In genomic region chr7:103344453-103345149, GRCh38 we compare ENCODE assay signal across 1 cellular context.
TF ChIP-seq lines count a peak whose summit lies in the region.

Gene DNAJC2, minus strand, starts transcription at chr7:103344767. Its CDS starts 145 bp downstream, at chr7:103344622.

TF ChIP-seq in K562, 482 proteins besides CTCF, POLR2A, EP300 and RAD21 (continued from another document and continues in another):
- 0 out of 2 replicates have a peak, but pooled peaks have one; percentile 61 for TF ChIP-seq THAP7 (CRISPR knock-in tag; IDR thresholded peaks at IDR 0.05)
- TF ChIP-seq RFX5 (IDR thresholded peaks at IDR 0.05; ENCODE audit: low read depth, low read length): no peak
- TF ChIP-seq SUPT5H (IDR thresholded peaks at IDR 0.05): peak; percentile 94
- TF ChIP-seq HSF4 (CRISPR knock-in tag; IDR thresholded peaks at IDR 0.05; ENCODE audit: borderline replicate concordance): 0 out of 2 replicates have a peak, but pooled peaks have one; percentile 31
- TF ChIP-seq DDX20 (tag; IDR thresholded peaks at IDR 0.05; ENCODE audit: low read depth): no peak
- no peak for TF ChIP-seq ZNF174 (CRISPR knock-in tag; IDR thresholded peaks at IDR 0.05)
- TF ChIP-seq PURB (CRISPR knock-in tag; IDR thresholded peaks at IDR 0.05; ENCODE audit: low read depth): no peak
- no peak for TF ChIP-seq GTF3C2 (IDR thresholded peaks at IDR 0.05; ENCODE audit: borderline replicate concordance, extremely low read depth, insufficient read length)
- TF ChIP-seq KLF1 (tag; IDR thresholded peaks at IDR 0.05): peak; percentile 25
- TF ChIP-seq MAFG (tag; conservative IDR thresholded peaks at IDR 0.05): peak; percentile 54
- no peak for TF ChIP-seq PYGO2 (tag; IDR thresholded peaks at IDR 0.05)
- peak; percentile 40 to 52; a peak in 2 of 4 replicates for TF ChIP-seq SIX5 (IDR thresholded peaks at IDR 0.05; ENCODE audit: borderline replicate concordance in 1 of 2, insufficient read depth in 1 of 2, low read depth in 1 of 2, low read length in 2 of 2)
- 0 out of 2 replicates have a peak, but pooled peaks have one; percentile 4 for TF ChIP-seq ZNF316 (IDR thresholded peaks at IDR 0.05)
- no peak; the same call in 1 of the 2 replicates for TF ChIP-seq ZFP91 (CRISPR knock-in tag; IDR thresholded peaks at IDR 0.05)
- no peak for TF ChIP-seq ZNF146 (CRISPR knock-in tag; IDR thresholded peaks at IDR 0.05; ENCODE audit: unreplicated experiment)
- no peak for TF ChIP-seq KAT7 (CRISPR knock-in tag; IDR thresholded peaks at IDR 0.05; ENCODE audit: borderline replicate concordance)
- TF ChIP-seq ZNF134 (CRISPR knock-in tag; conservative IDR thresholded peaks at IDR 0.05): no peak
- no peak for TF ChIP-seq U2AF1 (optimal IDR thresholded peaks at IDR 0.05; ENCODE audit: low read depth, low read length)
- peak; percentile 62 for TF ChIP-seq HDAC2 (IDR thresholded peaks at IDR 0.05)
- TF ChIP-seq ZNF239 (CRISPR knock-in tag; IDR thresholded peaks at IDR 0.05): no peak
- 0 out of 2 replicates have a peak, but pooled peaks have one; percentile 66 for TF ChIP-seq E2F4 (CRISPR knock-in tag; IDR thresholded peaks at IDR 0.05; ENCODE audit: low read depth)
- TF ChIP-seq SMAD3 (CRISPR knock-in tag; conservative IDR thresholded peaks at IDR 0.05): 0 out of 2 replicates have a peak, but pooled peaks have one; percentile 47
- no peak for TF ChIP-seq ZNF277 (CRISPR knock-in tag; IDR thresholded peaks at IDR 0.05; ENCODE audit: borderline replicate concordance)
- TF ChIP-seq NUFIP1 (IDR thresholded peaks at IDR 0.05; ENCODE audit: partially characterized antibody): no peak
- 0 out of 2 replicates have a peak, but pooled peaks have one; percentile 73 for TF ChIP-seq ZNF165 (CRISPR knock-in tag; IDR thresholded peaks at IDR 0.05; ENCODE audit: borderline replicate concordance)
- TF ChIP-seq L3MBTL2 (IDR thresholded peaks at IDR 0.05): peak; percentile 98
- no peak for TF ChIP-seq TFAM (CRISPR knock-in tag; conservative IDR thresholded peaks at IDR 0.05)
- TF ChIP-seq PHB2 (IDR thresholded peaks at IDR 0.05; ENCODE audit: low read depth): no peak
- peak; percentile 85 for TF ChIP-seq RBM39 (optimal IDR thresholded peaks at IDR 0.05; ENCODE audit: low read depth, low read length)
- TF ChIP-seq ZKSCAN3 (CRISPR knock-in tag; IDR thresholded peaks at IDR 0.05): no peak
- peak; percentile 87; the same call in 1 of the 2 replicates for TF ChIP-seq ZNF830 (CRISPR knock-in tag; IDR thresholded peaks at IDR 0.05)
- TF ChIP-seq E2F3 (CRISPR knock-in tag; IDR thresholded peaks at IDR 0.05): peak; percentile 74; the same call in 1 of the 2 replicates
- TF ChIP-seq ZNF318 (IDR thresholded peaks at IDR 0.05; ENCODE audit: borderline replicate concordance in 1 of 2, low read depth in 1 of 2): peak in 1 of 2 experiments; percentile 69; a peak in 1 of 4 replicates
- peak; percentile 58; the same call in 1 of the 2 replicates for TF ChIP-seq ZNF395 (CRISPR knock-in tag; IDR thresholded peaks at IDR 0.05)
- TF ChIP-seq EWSR1 (IDR thresholded peaks at IDR 0.05; ENCODE audit: borderline replicate concordance, low read depth, partially characterized antibody): no peak
- TF ChIP-seq MTF1 (CRISPR knock-in tag; IDR thresholded peaks at IDR 0.05; ENCODE audit: borderline replicate concordance): no peak
- TF ChIP-seq MXD1 (CRISPR knock-in tag; IDR thresholded peaks at IDR 0.05; ENCODE audit: borderline replicate concordance, poor library complexity, severe bottlenecking): peak; percentile 87
- no peak for TF ChIP-seq HMG20A (CRISPR knock-in tag; conservative IDR thresholded peaks at IDR 0.05)
- TF ChIP-seq ZFP36 (IDR thresholded peaks at IDR 0.05; ENCODE audit: low read depth, low read length, partially characterized antibody): no peak
- 0 out of 2 replicates have a peak, but pooled peaks have one; percentile 5 for TF ChIP-seq ZNF224 (CRISPR knock-in tag; IDR thresholded peaks at IDR 0.05)
- peak; percentile 98 for TF ChIP-seq SIN3A (IDR thresholded peaks at IDR 0.05; ENCODE audit: borderline replicate concordance in 2 of 2, control insufficient read depth in 1 of 2, low read depth in 2 of 2, low read length in 2 of 2)
- TF ChIP-seq FOXA3 (CRISPR knock-in tag; conservative IDR thresholded peaks at IDR 0.05 in 1 of 2, IDR thresholded peaks at IDR 0.05 in 1 of 2): 0 out of 4 replicates have a peak, but pooled peaks of 1 of the 2 experiments have one; percentile 60
- TF ChIP-seq DPF2 (IDR thresholded peaks at IDR 0.05): 0 out of 2 replicates have a peak, but pooled peaks have one; percentile 37
- TF ChIP-seq SREBF2 (CRISPR knock-in tag; IDR thresholded peaks at IDR 0.05): no peak
- no peak for TF ChIP-seq ZNF124 (CRISPR knock-in tag; IDR thresholded peaks at IDR 0.05)
